Comparison of ENCODE assay signal across 5 cellular contexts in genomic region chr3:15165061-15165460, GRCh38.
"Had no signal": no experiment of that assay in that cellular context is flagged by ENCODE, and none has a peak within 500 bp of the region (broad histone marks: within the 10 kb centered on the region; RNA-seq: fewer than 3 reads in every experiment).

No MANE protein-coding gene starts in this region.

- H3K4me3 ChIP-seq: GM23338 had no signal

- DNase-seq: H9, HCEC 1CT, IMR-90, KBM-7 had no signal
